In genomic region chr6:25270559-25270958, GRCh38 we compare ENCODE assay signal across 1 cellular context.
TF ChIP-seq lines count a peak whose summit lies in the region.

No MANE protein-coding gene starts in this region.

TF ChIP-seq in HepG2, 621 proteins besides CTCF, POLR2A, EP300 and RAD21 (continued from another document and continues in another):
- peak; percentile 57; the same call in 1 of the 2 replicates for TF ChIP-seq HOMEZ (CRISPR knock-in tag; IDR thresholded peaks at IDR 0.05; ENCODE audit: low read depth)
- TF ChIP-seq NR2F1 (CRISPR knock-in tag; IDR thresholded peaks at IDR 0.05), result peak in 1 of 2 experiments; percentile 40; a peak in 1 of 4 replicates
- TF ChIP-seq TMF1 (CRISPR knock-in tag; IDR thresholded peaks at IDR 0.05; ENCODE audit: low read depth), result no peak
- no peak for TF ChIP-seq AGO1 (IDR thresholded peaks at IDR 0.05; ENCODE audit: low read depth, low read length, poor library complexity, severe bottlenecking)
- TF ChIP-seq KIAA2018 (CRISPR knock-in tag; IDR thresholded peaks at IDR 0.05; ENCODE audit: borderline replicate concordance), result no peak
- peak; percentile 53 for TF ChIP-seq FOXP4 (CRISPR knock-in tag; IDR thresholded peaks at IDR 0.05)
- no peak for TF ChIP-seq HNF4G (IDR thresholded peaks at IDR 0.05; ENCODE audit: borderline replicate concordance, low read depth, low read length)
- no peak for TF ChIP-seq HNF4G (CRISPR knock-in tag; IDR thresholded peaks at IDR 0.05; ENCODE audit: borderline replicate concordance, low read depth)
- no peak for TF ChIP-seq GTF2F1 (IDR thresholded peaks at IDR 0.05; ENCODE audit: low read length)
- TF ChIP-seq ATRX (CRISPR knock-in tag; IDR thresholded peaks at IDR 0.05; ENCODE audit: borderline replicate concordance), result no peak
- no peak for TF ChIP-seq ZNF768 (CRISPR knock-in tag; IDR thresholded peaks at IDR 0.05)
- TF ChIP-seq GZF1 (CRISPR knock-in tag; IDR thresholded peaks at IDR 0.05), result no peak
- no peak for TF ChIP-seq MED13 (CRISPR knock-in tag; IDR thresholded peaks at IDR 0.05)
- TF ChIP-seq ZNF101 (CRISPR knock-in tag; IDR thresholded peaks at IDR 0.05; ENCODE audit: borderline replicate concordance, low read depth), result no peak
- no peak for TF ChIP-seq ZBTB37 (CRISPR knock-in tag; IDR thresholded peaks at IDR 0.05)
- no peak for TF ChIP-seq ZNF766 (CRISPR knock-in tag; IDR thresholded peaks at IDR 0.05; ENCODE audit: borderline replicate concordance)
- TF ChIP-seq ZFP91 (CRISPR knock-in tag; IDR thresholded peaks at IDR 0.05; ENCODE audit: borderline replicate concordance), result no peak
- no peak for TF ChIP-seq ZNF772 (CRISPR knock-in tag; IDR thresholded peaks at IDR 0.05)
- TF ChIP-seq PRDM10 (CRISPR knock-in tag; IDR thresholded peaks at IDR 0.05; ENCODE audit: low read depth), result peak; percentile 49; the same call in 1 of the 2 replicates
- no peak for TF ChIP-seq POGK (CRISPR knock-in tag; conservative IDR thresholded peaks at IDR 0.05)
- no peak for TF ChIP-seq SMYD3 (CRISPR knock-in tag; IDR thresholded peaks at IDR 0.05)
- TF ChIP-seq KDM5B (CRISPR knock-in tag; IDR thresholded peaks at IDR 0.05; ENCODE audit: borderline replicate concordance), result no peak
- no peak for TF ChIP-seq ZNF784 (CRISPR knock-in tag; IDR thresholded peaks at IDR 0.05; ENCODE audit: borderline replicate concordance)
- no peak for TF ChIP-seq IRX3 (CRISPR knock-in tag; IDR thresholded peaks at IDR 0.05; ENCODE audit: borderline replicate concordance, low read depth)
- no peak for TF ChIP-seq CEBPG (CRISPR knock-in tag; IDR thresholded peaks at IDR 0.05)
- no peak for TF ChIP-seq ZSCAN12 (CRISPR knock-in tag; IDR thresholded peaks at IDR 0.05)
- no peak for TF ChIP-seq E2F5 (CRISPR knock-in tag; conservative IDR thresholded peaks at IDR 0.05)
- TF ChIP-seq ZNF891 (CRISPR knock-in tag; IDR thresholded peaks at IDR 0.05), result no peak
